2 cellular contexts compared by ENCODE assay signal in genomic region chr22:23431337-23432072, GRCh38.
TF ChIP-seq lines count a peak whose summit lies in the region.

No MANE protein-coding gene starts in this region.

TF ChIP-seq in H1, 55 proteins besides CTCF, POLR2A, EP300 and RAD21 (continued from another document):
- TF ChIP-seq ATF2 (IDR thresholded peaks at IDR 0.05; ENCODE audit: low read length), result no peak
- TF ChIP-seq RNF2 (IDR thresholded peaks at IDR 0.05; ENCODE audit: borderline replicate concordance, low read depth, low read length, missing control alignments, poor library complexity, severe bottlenecking), result no peak
- no peak for TF ChIP-seq FOSL1 (IDR thresholded peaks at IDR 0.05; ENCODE audit: insufficient read depth, low read depth, low read length)
- TF ChIP-seq CREB1 (IDR thresholded peaks at IDR 0.05), result no peak
- TF ChIP-seq SP2 (IDR thresholded peaks at IDR 0.05; ENCODE audit: low read length), result no peak
- TF ChIP-seq TBP (IDR thresholded peaks at IDR 0.05; ENCODE audit: low read depth, low read length), result no peak
- TF ChIP-seq SIN3A (conservative IDR thresholded peaks at IDR 0.05 in 1 of 2, IDR thresholded peaks at IDR 0.05 in 1 of 2; ENCODE audit: low read depth in 1 of 2, low read length in 2 of 2), result no peak
- TF ChIP-seq CEBPB (IDR thresholded peaks at IDR 0.05; ENCODE audit: low read depth, low read length), result no peak
- TF ChIP-seq KDM4A (IDR thresholded peaks at IDR 0.05; ENCODE audit: low read depth, low read length, severe bottlenecking), result no peak
- TF ChIP-seq PHF8 (conservative IDR thresholded peaks at IDR 0.05; ENCODE audit: low read depth, low read length), result no peak
- TF ChIP-seq SAP30 (IDR thresholded peaks at IDR 0.05; ENCODE audit: insufficient read depth, insufficient replicate concordance, low read length), result no peak
- TF ChIP-seq HDAC2 (IDR thresholded peaks at IDR 0.05; ENCODE audit: borderline replicate concordance in 1 of 2, low read depth in 2 of 2, low read length in 2 of 2), result no peak

TF ChIP-seq in SK-N-SH, 30 proteins besides CTCF, POLR2A, EP300 and RAD21 (continued from another document):
- no peak for TF ChIP-seq USF2 (IDR thresholded peaks at IDR 0.05; ENCODE audit: borderline replicate concordance, low read depth, low read length)
